Comparison of ENCODE assay signal across 1 cellular context in genomic region chr11:24617856-24618255, GRCh38.
TF ChIP-seq lines count a peak whose summit lies in the region.

No MANE protein-coding gene starts in this region.

TF ChIP-seq in IMR-90, 13 proteins besides CTCF, POLR2A, EP300 and RAD21:
- TF ChIP-seq ELK1 (IDR thresholded peaks at IDR 0.05; ENCODE audit: borderline replicate concordance, low read depth, low read length) (no peak), CEBPB (IDR thresholded peaks at IDR 0.05; ENCODE audit: low read depth, low read length) (no peak), SMC3 (IDR thresholded peaks at IDR 0.05; ENCODE audit: low read depth, low read length) (no peak), FOS (IDR thresholded peaks at IDR 0.05; ENCODE audit: low read depth, low read length) (no peak), MAFK (IDR thresholded peaks at IDR 0.05; ENCODE audit: low read depth, low read length) (no peak), RCOR1 (IDR thresholded peaks at IDR 0.05; ENCODE audit: insufficient replicate concordance, low read length) (no peak), BHLHE40 (IDR thresholded peaks at IDR 0.05; ENCODE audit: low read depth, low read length) (no peak), USF2 (IDR thresholded peaks at IDR 0.05; ENCODE audit: low read depth, low read length) (no peak), MAZ (IDR thresholded peaks at IDR 0.05; ENCODE audit: borderline replicate concordance, low read depth, low read length) (no peak), CHD1 (IDR thresholded peaks at IDR 0.05; ENCODE audit: low read depth, low read length) (no peak), MXI1 (IDR thresholded peaks at IDR 0.05; ENCODE audit: borderline replicate concordance, low read depth, low read length) (no peak), RFX5 (IDR thresholded peaks at IDR 0.05; ENCODE audit: low read depth, low read length) (no peak), NFE2L2 (IDR thresholded peaks at IDR 0.05; ENCODE audit: low read depth, low read length) (no peak)
